Comparison of ENCODE assay signal across 19 cellular contexts in genomic region chr5:96111080-96111756, GRCh38.
DNase-seq lines count a peak whose midpoint lies in the region; ATAC-seq and TF ChIP-seq lines count a peak whose summit lies in the region.
"Had no signal": no experiment of that assay in that cellular context is flagged by ENCODE, and none has a peak within 500 bp of the region (broad histone marks: within the 10 kb centered on the region; RNA-seq: fewer than 3 reads in every experiment).

No MANE protein-coding gene starts in this region.

- CTCF ChIA-PET in activated CD4-positive, alpha-beta memory T cell treated with anti-CD3 and anti-CD28 coated beads for 36 hours (lab: Charles Lee), result no interaction called here
- CTCF ChIA-PET in activated CD4-positive, alpha-beta memory T cell treated with anti-CD3 and anti-CD28 coated beads, Interleukin-2, amount 10 ng/mL, durations not matched to agents 7 days and 5 days (lab: Charles Lee), result no interaction called here

- no peak overlapping the region for H3K4me2 ChIP-seq in MM.1S (ENCODE audit: low read depth, low read length)

- intact Hi-C loops in activated CD4-positive, alpha-beta memory T cell treated with anti-CD3 and anti-CD28 coated beads for 36 hours (cut with micrococcal nuclease), result loop anchor here (10.0 kb wide), 1 partner anchor 516 kb away; no protein-coding TSS in a partner anchor

- H4K20me1 ChIP-seq in MM.1S (ENCODE audit: insufficient read depth, low read length), result no peaks in the 10 kb centered on the region

- H3K9me3 ChIP-seq in MM.1S (replicated peaks; ENCODE audit: insufficient read depth, low read length), result no peaks in the 10 kb centered on the region

- H3K4me3 ChIP-seq in MM.1S (ENCODE audit: low read length), result no peak overlapping the region
- H3K4me3 ChIP-seq: MG63 had no signal

- H3K9ac ChIP-seq in MM.1S (ENCODE audit: low read length), result no peak overlapping the region

- H3K27ac ChIP-seq in MM.1S (ENCODE audit: low read length), result no peak overlapping the region

- H3K4me3 Mint-ChIP-seq in activated CD4-positive, alpha-beta memory T cell treated with anti-CD3 and anti-CD28 coated beads for 36 hours, result no peak overlapping the region
- no peak overlapping the region for H3K4me3 Mint-ChIP-seq in activated CD4-positive, alpha-beta memory T cell treated with anti-CD3 and anti-CD28 coated beads, Interleukin-2, amount 10 ng/mL, durations not matched to agents 7 days and 5 days
- H3K4me3 Mint-ChIP-seq in stimulated activated naive CD8-positive, alpha-beta T cell treated with anti-CD3 and anti-CD28 coated beads, Interleukin-15, amount 100 ng/mL, for 72 hours, result no peak overlapping the region
- H3K4me3 Mint-ChIP-seq: HFFc6 had no signal

- POLR2A ChIA-PET in activated CD4-positive, alpha-beta memory T cell treated with anti-CD3 and anti-CD28 coated beads for 36 hours (lab: Charles Lee), result interaction anchor here (0.8 kb wide), 1 partner anchor 150 kb away, joined by 3 read pairs; the partner anchor contains the start of gene ELL2
- POLR2A ChIA-PET in activated CD4-positive, alpha-beta memory T cell treated with anti-CD3 and anti-CD28 coated beads, Interleukin-2, amount 10 ng/mL, durations not matched to agents 7 days and 5 days (lab: Charles Lee), result no interaction called here

- no peak overlapping the region for H3K27ac Mint-ChIP-seq in activated CD4-positive, alpha-beta memory T cell treated with anti-CD3 and anti-CD28 coated beads for 36 hours
- H3K27ac Mint-ChIP-seq in activated CD4-positive, alpha-beta memory T cell treated with anti-CD3 and anti-CD28 coated beads, Interleukin-2, amount 10 ng/mL, durations not matched to agents 7 days and 5 days, result no peak overlapping the region
- H3K27ac Mint-ChIP-seq in stimulated activated naive CD8-positive, alpha-beta T cell treated with anti-CD3 and anti-CD28 coated beads, Interleukin-15, amount 100 ng/mL, for 72 hours, result no peak overlapping the region
- H3K27ac Mint-ChIP-seq: HFFc6 had no signal

- no peaks in the 10 kb centered on the region for H3K9me2 ChIP-seq in MM.1S (replicated peaks; ENCODE audit: insufficient read depth, low read length)

- H3K79me2 ChIP-seq in MM.1S (ENCODE audit: low read length), result no peaks in the 10 kb centered on the region

- H3K9me3 Mint-ChIP-seq in activated CD4-positive, alpha-beta memory T cell treated with anti-CD3 and anti-CD28 coated beads for 36 hours, result no peaks in the 10 kb centered on the region
- H3K9me3 Mint-ChIP-seq in activated CD4-positive, alpha-beta memory T cell treated with anti-CD3 and anti-CD28 coated beads, Interleukin-2, amount 10 ng/mL, durations not matched to agents 7 days and 5 days, result no peaks in the 10 kb centered on the region
- peaks cover 0 to 1% of the 10 kb centered on the region in 2 donors for H3K9me3 Mint-ChIP-seq in stimulated activated naive CD8-positive, alpha-beta T cell treated with anti-CD3 and anti-CD28 coated beads, Interleukin-15, amount 100 ng/mL, for 72 hours
- H3K9me3 Mint-ChIP-seq: HFFc6 had no signal

- H3K27me3 Mint-ChIP-seq in activated CD4-positive, alpha-beta memory T cell treated with anti-CD3 and anti-CD28 coated beads for 36 hours, result peaks cover 3% of the 10 kb centered on the region
- H3K27me3 Mint-ChIP-seq in activated CD4-positive, alpha-beta memory T cell treated with anti-CD3 and anti-CD28 coated beads, Interleukin-2, amount 10 ng/mL, durations not matched to agents 7 days and 5 days, result no peaks in the 10 kb centered on the region
- peaks cover 10% of the 10 kb centered on the region for H3K27me3 Mint-ChIP-seq in stimulated activated naive CD8-positive, alpha-beta T cell treated with anti-CD3 and anti-CD28 coated beads, Interleukin-15, amount 100 ng/mL, for 72 hours

- DNase-seq in activated CD4-positive, alpha-beta memory T cell treated with anti-CD3 and anti-CD28 coated beads for 36 hours, result peak; percentile 11
- DNase-seq in activated CD4-positive, alpha-beta memory T cell treated with anti-CD3 and anti-CD28 coated beads, Interleukin-2, amount 10 ng/mL, durations not matched to agents 7 days and 5 days, result no peak
- DNase-seq in MM.1S, result peak; percentile 52
- no peak for DNase-seq in stimulated activated naive CD8-positive, alpha-beta T cell treated with anti-CD3 and anti-CD28 coated beads, Interleukin-15, amount 100 ng/mL, for 72 hours
- DNase-seq: ACHN; C1 segment of cervical spinal cord; HFFc6; MG63; NCI-H1092; NCI-H1436 treated with DMSO at 0.1 percent for 48 hours; NCI-H2029; NCI-H2171 treated with DMSO at 0.1 percent for 48 hours; NCI-H446; NCI-H526 treated with DMSO at 0.1 percent for 48 hours; NK-92 treated with Interleukin-12 subunit alpha and Interleukin-12 subunit beta, amount 100 ng/mL, for 24 hours had no signal

- no peaks in the 10 kb centered on the region for H3K36me3 ChIP-seq in MM.1S (replicated peaks; ENCODE audit: insufficient read depth, low read length)
- H3K36me3 ChIP-seq: MG63 had no signal

- ATAC-seq in esophagus mucosa, result peak; percentile 71
- peak; percentile 78 for ATAC-seq in stimulated activated naive CD8-positive, alpha-beta T cell treated with anti-CD3 and anti-CD28 coated beads, Interleukin-15, amount 100 ng/mL, for 72 hours
- no peak for ATAC-seq in GM18909 (IDR thresholded peaks at IDR 0.05; ENCODE audit: poor library complexity, unreplicated experiment)
- no peak for ATAC-seq in HG02588 (IDR thresholded peaks at IDR 0.05; ENCODE audit: unreplicated experiment)
- ATAC-seq: Right ventricle myocardium inferior had no signal

- H3K4me1 Mint-ChIP-seq in activated CD4-positive, alpha-beta memory T cell treated with anti-CD3 and anti-CD28 coated beads for 36 hours (ENCODE audit: low read depth), result peaks cover 41% of the 10 kb centered on the region
- H3K4me1 Mint-ChIP-seq in activated CD4-positive, alpha-beta memory T cell treated with anti-CD3 and anti-CD28 coated beads, Interleukin-2, amount 10 ng/mL, durations not matched to agents 7 days and 5 days, result peaks cover 52% of the 10 kb centered on the region
- peaks cover 14% of the 10 kb centered on the region for H3K4me1 Mint-ChIP-seq in stimulated activated naive CD8-positive, alpha-beta T cell treated with anti-CD3 and anti-CD28 coated beads, Interleukin-15, amount 100 ng/mL, for 72 hours

- H2AFZ ChIP-seq in MM.1S (ENCODE audit: low read length), result no peak overlapping the region

- H3K4me1 ChIP-seq in MM.1S (ENCODE audit: low read length), result peaks cover 4% of the 10 kb centered on the region; the same call in 1 of the 2 replicates

- no peaks in the 10 kb centered on the region for H3K36me3 Mint-ChIP-seq in activated CD4-positive, alpha-beta memory T cell treated with anti-CD3 and anti-CD28 coated beads for 36 hours
- H3K36me3 Mint-ChIP-seq in activated CD4-positive, alpha-beta memory T cell treated with anti-CD3 and anti-CD28 coated beads, Interleukin-2, amount 10 ng/mL, durations not matched to agents 7 days and 5 days (ENCODE audit: low read depth), result peaks cover 2% of the 10 kb centered on the region

- TF ChIP-seq CTCF in MM.1S (IDR thresholded peaks at IDR 0.05; ENCODE audit: low read length), result no peak

- no peaks in the 10 kb centered on the region for H3K27me3 ChIP-seq in MM.1S (replicated peaks; ENCODE audit: insufficient read depth, low read length)
- H3K27me3 ChIP-seq: MG63 had no signal

- no peaks in the 10 kb centered on the region for H3F3A ChIP-seq in MM.1S (ENCODE audit: insufficient read depth, low read length)

Comparison
In these comparisons a context has a peak if more than half of its experiments do, and no peak if none do; other contexts are left out.
1. DNase-seq: peak in activated CD4-positive, alpha-beta memory T cell treated with anti-CD3 and anti-CD28 coated beads for 36 hours (single experiment) and MM.1S (single experiment); none in activated CD4-positive, alpha-beta memory T cell treated with anti-CD3 and anti-CD28 coated beads, Interleukin-2, amount 10 ng/mL, durations not matched to agents 7 days and 5 days (single experiment) and stimulated activated naive CD8-positive, alpha-beta T cell treated with anti-CD3 and anti-CD28 coated beads, Interleukin-15, amount 100 ng/mL, for 72 hours (0 of 2).
2. ATAC-seq: peak in esophagus mucosa (single experiment) and stimulated activated naive CD8-positive, alpha-beta T cell treated with anti-CD3 and anti-CD28 coated beads, Interleukin-15, amount 100 ng/mL, for 72 hours (single experiment); none in GM18909 (single experiment) and HG02588 (single experiment).